25 cellular contexts compared by ENCODE assay signal in genomic region chr4:88040707-88041106, GRCh38.
"Had no signal": no experiment of that assay in that cellular context is flagged by ENCODE, and none has a peak within 500 bp of the region (broad histone marks: within the 10 kb centered on the region; RNA-seq: fewer than 3 reads in every experiment).

No MANE protein-coding gene starts in this region.

- H3K4me2 ChIP-seq: KMS-11 had no signal

- H3K27ac ChIP-seq: cardiac muscle cell, KMS-11, Peyer's patch, SJSA1 had no signal

- DNase-seq: activated CD4-positive, alpha-beta T cell treated with anti-CD3 and anti-CD28 coated beads for 4 hours; activated CD4-positive, alpha-beta T cell treated with anti-CD3 and anti-CD28 coated beads, Interleukin-2, amount 50 U/mL, for 4 hours; activated CD8-positive, alpha-beta memory T cell treated with anti-CD3 and anti-CD28 coated beads, Interleukin-2, amount 10 ng/mL, durations not matched to agents 7 days and 5 days; activated effector memory CD4-positive, alpha-beta T cell treated with Interleukin-2 at 50 U/mL for 16 hours; activated naive CD4-positive, alpha-beta T cell treated with Interleukin-2 at 50 U/mL for 16 hours; activated naive CD8-positive, alpha-beta T cell treated with anti-CD3 and anti-CD28 coated beads, Interleukin-2, amount 50 U/mL, for 24 hours; activated T-cell treated with anti-CD3 and anti-CD28 coated beads, Interleukin-2, amount 50 U/mL, for 24 hours; amniotic stem cell; MG63; NCI-H1105; NCI-H1436 treated with DMSO at 0.1 percent for 48 hours; NCI-H187; NCI-H2081; NCI-H446; NCI-H524; Peyer's patch; SHP77; T-cell; T-helper 2 cell had no signal

- H3K4me3 ChIP-seq: cardiac muscle cell, MG63, Peyer's patch, SJSA1 had no signal

- H3K9ac ChIP-seq: KMS-11 had no signal

- H3K27me3 ChIP-seq: cardiac muscle cell, MG63, Peyer's patch, SJSA1 had no signal

- H3K9me3 ChIP-seq: MG63, Peyer's patch, SJSA1 had no signal

- ATAC-seq: activated CD4-positive, CD25-positive, alpha-beta regulatory T cell treated with anti-CD3 and anti-CD28 coated beads, Interleukin-2, amount 50 U/mL, for 24 hours; activated CD8-positive, alpha-beta memory T cell treated with anti-CD3 and anti-CD28 coated beads, Interleukin-2, amount 10 ng/mL, durations not matched to agents 7 days and 5 days; activated naive CD4-positive, alpha-beta T cell treated with anti-CD3 and anti-CD28 coated beads, Interleukin-2, amount 50 U/mL, for 72 hours; activated naive CD8-positive, alpha-beta T cell treated with anti-CD3 and anti-CD28 coated beads, Interleukin-2, amount 50 U/mL, for 24 hours; T-cell had no signal

- FAIRE-seq: astrocyte had no signal
